Comparison of ENCODE assay signal across 28 cellular contexts in the genomic region with DNA sequence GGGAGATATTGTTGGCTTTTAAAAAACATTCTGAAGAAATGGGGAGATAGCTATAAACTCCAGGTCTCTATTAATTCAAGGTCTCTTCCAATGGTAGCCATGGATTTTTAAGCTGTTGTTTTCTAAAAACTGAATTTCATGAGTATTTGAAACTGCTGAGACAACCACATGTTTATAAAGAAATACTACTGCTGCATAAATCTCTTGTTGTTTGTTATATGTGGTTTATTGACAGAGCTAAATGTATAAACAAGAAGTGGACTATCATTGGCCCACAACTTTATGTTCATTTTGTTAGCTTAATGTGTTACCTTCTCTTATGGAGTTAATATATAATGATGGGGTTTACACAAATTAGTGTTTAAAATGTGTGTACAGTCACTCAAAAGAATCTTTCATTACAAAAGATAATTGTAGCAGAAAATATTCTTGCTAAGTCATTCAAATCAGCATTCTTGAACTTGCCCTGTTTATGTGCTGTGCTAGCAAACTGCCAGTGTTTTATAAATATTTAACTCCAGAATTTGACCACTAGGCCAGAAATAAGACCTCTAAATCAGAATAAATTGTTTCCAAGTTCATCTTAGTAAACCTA.
"Had no signal": no experiment of that assay in that cellular context is flagged by ENCODE, and none has a peak within 500 bp of the region (broad histone marks: within the 10 kb centered on the region; RNA-seq: fewer than 3 reads in every experiment).

No MANE protein-coding gene starts in this region.

- H3K4me3 ChIP-seq: ascending aorta, cardiac muscle cell, K562, SJCRH30, SK-N-MC had no signal

- ATAC-seq: activated CD8-positive, alpha-beta T cell treated with anti-CD3 and anti-CD28 coated beads for 36 hours; activated T-cell treated with anti-CD3 and anti-CD28 coated beads, Interleukin-2, amount 50 U/mL, for 72 hours; activated T-helper 17 cell treated with anti-CD3 and anti-CD28 coated beads, Interleukin-2, amount 50 U/mL, for 72 hours; K562; Panc1 had no signal

- H3K36me3 Mint-ChIP-seq: activated naive CD8-positive, alpha-beta T cell treated with anti-CD3 and anti-CD28 coated beads, Interleukin-2, amount 10 ng/mL, durations not matched to agents 7 days and 5 days had no signal

- H3K9me3 ChIP-seq: ascending aorta, SJCRH30 had no signal

- H3K4me1 ChIP-seq: SJCRH30 had no signal

- H3K27ac ChIP-seq: ascending aorta, cardiac muscle cell, SJCRH30, SK-N-MC had no signal

- H3K9me3 Mint-ChIP-seq: activated CD4-positive, alpha-beta T cell treated with anti-CD3 and anti-CD28 coated beads, Interleukin-2, amount 10 ng/mL, durations not matched to agents 24 days and 14 days; activated CD8-positive, alpha-beta T cell treated with anti-CD3 and anti-CD28 coated beads for 36 hours; activated naive CD8-positive, alpha-beta T cell treated with anti-CD3 and anti-CD28 coated beads, Interleukin-2, amount 10 ng/mL, durations not matched to agents 7 days and 5 days; activated T-cell treated with anti-CD3 and anti-CD28 coated beads, Interleukin-2, amount 50 U/mL, for 72 hours; activated T-helper 17 cell treated with anti-CD3 and anti-CD28 coated beads, Interleukin-2, amount 50 U/mL, for 72 hours had no signal

- H3K27ac Mint-ChIP-seq: activated CD4-positive, alpha-beta T cell treated with anti-CD3 and anti-CD28 coated beads, Interleukin-2, amount 10 ng/mL, durations not matched to agents 24 days and 14 days; activated CD8-positive, alpha-beta T cell treated with anti-CD3 and anti-CD28 coated beads for 36 hours; activated naive CD8-positive, alpha-beta T cell treated with anti-CD3 and anti-CD28 coated beads, Interleukin-2, amount 10 ng/mL, durations not matched to agents 7 days and 5 days; activated T-cell treated with anti-CD3 and anti-CD28 coated beads, Interleukin-2, amount 50 U/mL, for 72 hours; activated T-helper 17 cell treated with anti-CD3 and anti-CD28 coated beads, Interleukin-2, amount 50 U/mL, for 72 hours had no signal

- DNase-seq: activated CD4-positive, alpha-beta T cell treated with anti-CD3 and anti-CD28 coated beads, Interleukin-2, amount 10 ng/mL, durations not matched to agents 24 days and 14 days; activated CD4-positive, alpha-beta T cell treated with anti-CD3 and anti-CD28 coated beads, Interleukin-2, amount 50 U/mL, for 4 hours; activated CD8-positive, alpha-beta T cell treated with anti-CD3 and anti-CD28 coated beads for 36 hours; activated effector memory CD4-positive, alpha-beta T cell treated with anti-CD3 and anti-CD28 coated beads, Interleukin-2, amount 50 U/mL, for 16 hours; activated naive CD4-positive, alpha-beta T cell; activated naive CD4-positive, alpha-beta T cell treated with anti-CD3 and anti-CD28 coated beads, Interleukin-2, amount 50 U/mL, for 16 hours; activated naive CD8-positive, alpha-beta T cell treated with anti-CD3 and anti-CD28 coated beads, Interleukin-2, amount 10 ng/mL, durations not matched to agents 7 days and 5 days; activated T-cell treated with anti-CD3 and anti-CD28 coated beads, Interleukin-2, amount 50 U/mL, for 1 hour; activated T-cell treated with anti-CD3 and anti-CD28 coated beads, Interleukin-2, amount 50 U/mL, for 72 hours; amygdala; NCI-H1048; NCI-H1105 treated with DMSO at 0.1 percent for 48 hours; NCI-H1436; NCI-H1694; NCI-H1930; NCI-H2081 treated with DMSO at 0.1 percent for 48 hours; NCI-H226; NCI-H446 treated with DMSO at 0.1 percent for 48 hours; NCI-H524 treated with DMSO at 0.1 percent for 48 hours; SHP77; SJCRH30; T1000 had no signal

- H3K36me3 ChIP-seq: ascending aorta, cardiac muscle cell, SJCRH30 had no signal

- H3K27me3 ChIP-seq: ascending aorta, cardiac muscle cell, SJCRH30 had no signal
